1 cellular context compared by ENCODE assay signal in genomic region chr7:36633377-36633776, GRCh38.
TF ChIP-seq lines count a peak whose summit lies in the region.

No MANE protein-coding gene starts in this region.

TF ChIP-seq in SK-N-SH, 30 proteins besides CTCF, POLR2A, EP300 and RAD21 (continued from another document):
- TF ChIP-seq IRF3 (IDR thresholded peaks at IDR 0.05; ENCODE audit: low read depth, low read length) = no peak
- no peak for TF ChIP-seq RCOR1 (IDR thresholded peaks at IDR 0.05; ENCODE audit: low read length)
- TF ChIP-seq GATA2 (CRISPR knock-in tag; IDR thresholded peaks at IDR 0.05) = no peak
- no peak for TF ChIP-seq MAX (IDR thresholded peaks at IDR 0.05; ENCODE audit: low read depth)
- no peak for TF ChIP-seq TCF12 (IDR thresholded peaks at IDR 0.05)
- TF ChIP-seq FOXJ3 (CRISPR knock-in tag; IDR thresholded peaks at IDR 0.05) = no peak
